Comparison of ENCODE assay signal across 8 cellular contexts in genomic region chr9:130451509-130452388, GRCh38. TPM values are rescaled to one million over a fixed set of nuclear protein-coding genes. Genes with fewer than 3 reads are reported as not detected.
DNase-seq lines count a peak whose midpoint lies in the region; ATAC-seq and TF ChIP-seq lines count a peak whose summit lies in the region.

No MANE protein-coding gene starts in this region.

- peaks cover 37% of the 10 kb centered on the region for H3K36me3 Mint-ChIP-seq in GM23338 (ENCODE audit: low read depth)

- peak; percentile 63 for DNase-seq in AG04449 (ENCODE audit: low read depth, low spot score)
- DNase-seq in GM23338 (ENCODE audit: low spot score): peak; percentile 81
- DNase-seq in NCI-H2227 (lab: John Stamatoyannopoulos, UW; ENCODE audit: unreplicated experiment): peak; percentile 90
- DNase-seq in ascending aorta (ENCODE audit: low spot score in 2 of 2): peak in 1 of 2 donors; percentile 88
- peak; percentile 92 to 95 (median 94) for DNase-seq in right cardiac atrium
- DNase-seq in smooth muscle cell of the brain vasculature (ENCODE audit: low read depth, low spot score): peak; percentile 94
- DNase-seq in OCI-M2 (lab: John Stamatoyannopoulos, UW; ENCODE audit: unreplicated experiment): no peak

- peaks cover 48% of the 10 kb centered on the region for H3K4me1 Mint-ChIP-seq in GM23338

- no peak overlapping the region; the same call in 2 of the 3 replicates for H3K4me3 Mint-ChIP-seq in GM23338

- H3K4me1 ChIP-seq in GM23338 (ENCODE audit: insufficient read depth) (peaks cover 31% of the 10 kb centered on the region), ascending aorta (peaks cover 24 to 32% of the 10 kb centered on the region in 2 donors), right cardiac atrium (ENCODE audit: control insufficient read depth, insufficient read depth, low read length) (peaks cover 32% of the 10 kb centered on the region)

- WGBS in right cardiac atrium: 26% methylated on average over 23 of the region's 23 CpGs

- H3K27ac ChIP-seq in GM23338 (ENCODE audit: low read depth) (no peak overlapping the region), ascending aorta (peak overlapping the region; percentile 29 to 53), right cardiac atrium (ENCODE audit: low read length) (peak overlapping the region; percentile 77)

- no peak overlapping the region for H2AFZ ChIP-seq in GM23338

- H3K9me2 ChIP-seq in GM23338 (ENCODE audit: insufficient read depth): no peaks in the 10 kb centered on the region

- POLR2A ChIA-PET in AG04449 (lab: Yijun Ruan, JAX): no interaction called here

- H3K79me2 ChIP-seq in GM23338 (replicated peaks; ENCODE audit: insufficient read depth): no peaks in the 10 kb centered on the region; the same call in 1 of the 2 replicates

- H3K9me3 Mint-ChIP-seq in GM23338: no peaks in the 10 kb centered on the region

- H3K27me3 Mint-ChIP-seq in GM23338 (ENCODE audit: insufficient read depth, low read depth, poor library complexity): peaks cover 29% of the 10 kb centered on the region

- H3F3A ChIP-seq in GM23338 (replicated peaks; ENCODE audit: low read depth): no peaks in the 10 kb centered on the region; the same call in 1 of the 2 replicates

- 0 out of 2 replicates have a peak, but pooled peaks cover 2% of the 10 kb centered on the region for H3K27me3 ChIP-seq in GM23338 (ENCODE audit: insufficient read depth)
- H3K27me3 ChIP-seq in ascending aorta: no peaks in the 10 kb centered on the region
- H3K27me3 ChIP-seq in right cardiac atrium (ENCODE audit: control insufficient read depth, insufficient read depth): no peaks in the 10 kb centered on the region

- H3K4me2 ChIP-seq in GM23338: no peak overlapping the region; the same call in 1 of the 2 replicates

- CTCF ChIA-PET in AG04449 (lab: Yijun Ruan, JAX): interaction anchor here (1.0 to 3.1 kb wide), 4 partner anchors 11 to 249 kb away, joined by 3 to 36 read pairs (median 8); no protein-coding TSS in a partner anchor

- H3K9me3 ChIP-seq in ascending aorta (no peaks in the 10 kb centered on the region), right cardiac atrium (ENCODE audit: control insufficient read depth, low read length) (no peaks in the 10 kb centered on the region)

- ATAC-seq in GM23338 (peak; percentile 76), right cardiac atrium (peak; percentile 78 to 82), GM21447 (IDR thresholded peaks at IDR 0.05; ENCODE audit: unreplicated experiment) (no peak)

- no peaks in the 10 kb centered on the region; the same call in 1 of the 2 replicates for H4K20me1 ChIP-seq in GM23338 (replicated peaks; ENCODE audit: insufficient read depth)

- TF ChIP-seq CTCF in AG04449 (IDR thresholded peaks at IDR 0.05; ENCODE audit: insufficient read depth, low read length, missing control alignments) (peak; percentile 57), GM23338 (conservative IDR thresholded peaks at IDR 0.05; ENCODE audit: low read depth in 2 of 2) (peak; percentile 72 to 76), ascending aorta (IDR thresholded peaks at IDR 0.05) (peak; percentile 16 to 24 (median 18))

- intact Hi-C loops in ascending aorta (cut with DNase I): loop anchor here (5.0 kb wide), 1 partner anchor 126 kb away; the partner anchor contains the start of gene FUBP3
- intact Hi-C loops in right cardiac atrium (cut with DNase I): loop anchor here in 1 of 4 donors (10.0 kb wide), 1 partner anchor 123 kb away; the partner anchor contains the start of gene FUBP3

- H3K36me3 ChIP-seq in GM23338 (ENCODE audit: insufficient read depth) (no peaks in the 10 kb centered on the region; the same call in 1 of the 2 replicates), ascending aorta (no peaks in the 10 kb centered on the region)

- H3K27ac Mint-ChIP-seq in GM23338: no peak overlapping the region; the same call in 1 of the 2 replicates

- H3K4me3 ChIP-seq in AG04449 (ENCODE audit: low read depth, low read length) (no peak overlapping the region), GM23338 (no peak overlapping the region), ascending aorta (no peak overlapping the region), right cardiac atrium (ENCODE audit: low read length) (no peak overlapping the region)

TF ChIP-seq in GM23338, 12 proteins besides CTCF, POLR2A, EP300 and RAD21 (continues in another document):
- TF ChIP-seq EZH2 (IDR thresholded peaks at IDR 0.05; ENCODE audit: low read depth, unreplicated experiment): no peak
- no peak for TF ChIP-seq JUNB (IDR thresholded peaks at IDR 0.05; ENCODE audit: unreplicated experiment)
- no peak for TF ChIP-seq ETS1 (IDR thresholded peaks at IDR 0.05)
- no peak for TF ChIP-seq POLR2AphosphoS5 (IDR thresholded peaks at IDR 0.05; ENCODE audit: low read depth)
- no peak for TF ChIP-seq ZNF114 (CRISPR knock-in tag; IDR thresholded peaks at IDR 0.05)
- TF ChIP-seq STAT1 (IDR thresholded peaks at IDR 0.05; ENCODE audit: unreplicated experiment): no peak
- TF ChIP-seq, protein P1, sequence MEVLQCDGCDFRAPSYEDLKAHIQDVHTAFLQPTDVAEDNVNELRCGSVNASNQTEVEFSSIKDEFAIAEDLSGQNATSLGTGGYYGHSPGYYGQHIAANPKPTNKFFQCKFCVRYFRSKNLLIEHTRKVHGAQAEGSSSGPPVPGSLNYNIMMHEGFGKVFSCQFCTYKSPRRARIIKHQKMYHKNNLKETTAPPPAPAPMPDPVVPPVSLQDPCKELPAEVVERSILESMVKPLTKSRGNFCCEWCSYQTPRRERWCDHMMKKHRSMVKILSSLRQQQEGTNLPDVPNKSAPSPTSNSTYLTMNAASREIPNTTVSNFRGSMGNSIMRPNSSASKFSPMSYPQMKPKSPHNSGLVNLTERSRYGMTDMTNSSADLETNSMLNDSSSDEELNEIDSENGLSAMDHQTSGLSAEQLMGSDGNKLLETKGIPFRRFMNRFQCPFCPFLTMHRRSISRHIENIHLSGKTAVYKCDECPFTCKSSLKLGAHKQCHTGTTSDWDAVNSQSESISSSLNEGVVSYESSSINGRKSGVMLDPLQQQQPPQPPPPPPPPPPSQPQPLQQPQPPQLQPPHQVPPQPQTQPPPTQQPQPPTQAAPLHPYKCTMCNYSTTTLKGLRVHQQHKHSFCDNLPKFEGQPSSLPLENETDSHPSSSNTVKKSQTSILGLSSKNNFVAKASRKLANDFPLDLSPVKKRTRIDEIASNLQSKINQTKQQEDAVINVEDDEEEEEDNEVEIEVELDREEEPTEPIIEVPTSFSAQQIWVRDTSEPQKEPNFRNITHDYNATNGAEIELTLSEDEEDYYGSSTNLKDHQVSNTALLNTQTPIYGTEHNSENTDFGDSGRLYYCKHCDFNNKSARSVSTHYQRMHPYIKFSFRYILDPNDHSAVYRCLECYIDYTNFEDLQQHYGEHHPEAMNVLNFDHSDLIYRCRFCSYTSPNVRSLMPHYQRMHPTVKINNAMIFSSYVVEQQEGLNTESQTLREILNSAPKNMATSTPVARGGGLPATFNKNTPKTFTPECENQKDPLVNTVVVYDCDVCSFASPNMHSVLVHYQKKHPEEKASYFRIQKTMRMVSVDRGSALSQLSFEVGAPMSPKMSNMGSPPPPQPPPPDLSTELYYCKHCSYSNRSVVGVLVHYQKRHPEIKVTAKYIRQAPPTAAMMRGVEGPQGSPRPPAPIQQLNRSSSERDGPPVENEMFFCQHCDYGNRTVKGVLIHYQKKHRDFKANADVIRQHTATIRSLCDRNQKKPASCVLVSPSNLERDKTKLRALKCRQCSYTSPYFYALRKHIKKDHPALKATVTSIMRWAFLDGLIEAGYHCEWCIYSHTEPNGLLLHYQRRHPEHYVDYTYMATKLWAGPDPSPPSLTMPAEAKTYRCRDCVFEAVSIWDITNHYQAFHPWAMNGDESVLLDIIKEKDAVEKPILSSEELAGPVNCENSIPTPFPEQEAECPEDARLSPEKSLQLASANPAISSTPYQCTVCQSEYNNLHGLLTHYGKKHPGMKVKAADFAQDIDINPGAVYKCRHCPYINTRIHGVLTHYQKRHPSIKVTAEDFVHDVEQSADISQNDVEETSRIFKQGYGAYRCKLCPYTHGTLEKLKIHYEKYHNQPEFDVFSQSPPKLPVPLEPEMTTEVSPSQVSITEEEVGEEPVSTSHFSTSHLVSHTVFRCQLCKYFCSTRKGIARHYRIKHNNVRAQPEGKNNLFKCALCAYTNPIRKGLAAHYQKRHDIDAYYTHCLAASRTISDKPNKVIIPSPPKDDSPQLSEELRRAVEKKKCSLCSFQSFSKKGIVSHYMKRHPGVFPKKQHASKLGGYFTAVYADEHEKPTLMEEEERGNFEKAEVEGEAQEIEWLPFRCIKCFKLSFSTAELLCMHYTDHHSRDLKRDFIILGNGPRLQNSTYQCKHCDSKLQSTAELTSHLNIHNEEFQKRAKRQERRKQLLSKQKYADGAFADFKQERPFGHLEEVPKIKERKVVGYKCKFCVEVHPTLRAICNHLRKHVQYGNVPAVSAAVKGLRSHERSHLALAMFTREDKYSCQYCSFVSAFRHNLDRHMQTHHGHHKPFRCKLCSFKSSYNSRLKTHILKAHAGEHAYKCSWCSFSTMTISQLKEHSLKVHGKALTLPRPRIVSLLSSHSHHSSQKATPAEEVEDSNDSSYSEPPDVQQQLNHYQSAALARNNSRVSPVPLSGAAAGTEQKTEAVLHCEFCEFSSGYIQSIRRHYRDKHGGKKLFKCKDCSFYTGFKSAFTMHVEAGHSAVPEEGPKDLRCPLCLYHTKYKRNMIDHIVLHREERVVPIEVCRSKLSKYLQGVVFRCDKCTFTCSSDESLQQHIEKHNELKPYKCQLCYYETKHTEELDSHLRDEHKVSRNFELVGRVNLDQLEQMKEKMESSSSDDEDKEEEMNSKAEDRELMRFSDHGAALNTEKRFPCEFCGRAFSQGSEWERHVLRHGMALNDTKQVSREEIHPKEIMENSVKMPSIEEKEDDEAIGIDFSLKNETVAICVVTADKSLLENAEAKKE (CRISPR knock-in tag; IDR thresholded peaks at IDR 0.05): no peak

RNA-seq across cellular contexts. Expression of gene ASS1, which starts 7.0 kb away (rescaled TPM):
- 98.1 and 103 TPM in 2 replicates for total RNA-seq in GM23338 (2014; rRNA removed; shearing (Covaris generic))
- polyA plus RNA-seq in GM23338 (2016; fragmentation: Nextera tagmentation; extraction: Ambion mirVana) (65.8 and 72.5 TPM in 2 replicates), right cardiac atrium (77.8 TPM)
- total RNA-seq in ascending aorta (162 TPM), right cardiac atrium (10 to 100 TPM; 37.6 to 88.3 (median 52.9) TPM)

Comparison
In these comparisons a context has a peak if more than half of its experiments do, and no peak if none do; other contexts are left out.
1. CTCF ChIP-seq: peak in every context shown above with its lines; median percentile 74 in GM23338; 57 in AG04449; 18 in ascending aorta.